8 cellular contexts compared by ENCODE assay signal in the genomic region with DNA sequence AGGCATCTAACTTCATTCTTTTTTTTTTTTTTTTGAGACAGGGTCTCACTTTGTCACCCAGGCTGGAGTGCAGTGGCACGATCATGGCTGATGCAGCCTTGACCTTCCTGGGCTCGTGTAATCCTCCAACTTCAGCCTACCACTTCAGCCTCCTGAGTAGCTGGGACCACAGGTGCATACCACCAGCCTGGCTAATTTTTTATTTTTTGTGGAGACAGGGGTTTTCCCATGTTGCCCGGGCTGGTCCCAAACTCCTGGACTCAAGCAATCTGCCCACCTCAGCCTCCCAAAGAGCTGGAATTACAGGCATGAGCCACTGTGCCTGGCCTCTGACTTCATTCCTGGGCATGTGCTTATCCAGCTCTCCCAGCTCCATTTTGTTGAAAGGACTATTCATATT.
DNase-seq lines count a peak whose midpoint lies in the region; ATAC-seq and TF ChIP-seq lines count a peak whose summit lies in the region.
"Not testable (repeated sequence)": the region's sequence is repeated elsewhere in the genome, so short reads cannot be mapped to it uniquely, and the experiment has no call there.

No MANE protein-coding gene starts in this region.

- H3K27me3 ChIP-seq in RWPE2 (ENCODE audit: insufficient read depth, poor library complexity, severe bottlenecking) = peaks cover 14% of the 10 kb centered on the region
- not testable (repeated sequence) for H3K27me3 ChIP-seq in esophagus muscularis mucosa, right atrium auricular region, suprapubic skin, uterus

- not testable (repeated sequence) for H3K4me3 ChIP-seq in RWPE2 (ENCODE audit: severe bottlenecking); esophagus muscularis mucosa; right atrium auricular region; suprapubic skin; uterus

- TF ChIP-seq CTCF in RWPE2 (IDR thresholded peaks at IDR 0.05; ENCODE audit: poor library complexity, severe bottlenecking); esophagus muscularis mucosa (IDR thresholded peaks at IDR 0.05); right atrium auricular region (IDR thresholded peaks at IDR 0.05); suprapubic skin (IDR thresholded peaks at IDR 0.05); uterus (IDR thresholded peaks at IDR 0.05): not testable (repeated sequence)

- H3K4me1 ChIP-seq in RWPE2 (ENCODE audit: insufficient read depth, poor library complexity, severe bottlenecking); esophagus muscularis mucosa; suprapubic skin; uterus: not testable (repeated sequence)
- H3K4me1 ChIP-seq in right atrium auricular region = peaks cover 0 to 11% of the 10 kb centered on the region in 2 donors

- H3K9me3 ChIP-seq in RWPE2 (ENCODE audit: severe bottlenecking); esophagus muscularis mucosa; right atrium auricular region; suprapubic skin; uterus: not testable (repeated sequence)

- ATAC-seq in RWPE2 (ENCODE audit: low read depth); sciatic nerve: not testable (repeated sequence)

- H3K27ac ChIP-seq in RWPE2 (ENCODE audit: poor library complexity, severe bottlenecking); esophagus muscularis mucosa (replicated peaks in 1 of 4); right atrium auricular region; suprapubic skin; uterus: not testable (repeated sequence)

- not testable (repeated sequence) for H3K36me3 ChIP-seq in RWPE2 (ENCODE audit: low read depth); esophagus muscularis mucosa; right atrium auricular region; suprapubic skin; uterus

- intact Hi-C loops in esophagus muscularis mucosa (cut with DNase I); sciatic nerve (cut with DNase I); uterus (cut with DNase I; ENCODE audit: low total_unique reads): not testable (repeated sequence)

- TF ChIP-seq POLR2A in esophagus muscularis mucosa (IDR thresholded peaks at IDR 0.05; ENCODE audit: low read depth); suprapubic skin (IDR thresholded peaks at IDR 0.05); uterus (IDR thresholded peaks at IDR 0.05): not testable (repeated sequence)

- DNase-seq in RWPE2 (ENCODE audit: low spot score) = peak; percentile 5
- DNase-seq in activated CD8-positive, alpha-beta memory T cell treated with anti-CD3 and anti-CD28 coated beads, Interleukin-2, amount 50 U/mL, for 48 hours = peak; percentile 12
- peak; percentile 64 for DNase-seq in esophagus muscularis mucosa (ENCODE audit: extremely low spot score)
- DNase-seq in right atrium auricular region (ENCODE audit: low spot score) = peak; percentile 47
- peak; percentile 67 for DNase-seq in mesenteric fat pad (ENCODE audit: low spot score)
- DNase-seq in sciatic nerve (ENCODE audit: low spot score) = peak; percentile 21
- peak; percentile 4 to 21 for DNase-seq in suprapubic skin (ENCODE audit: low spot score in 2 of 2)
- peak; percentile 1 to 5 for DNase-seq in uterus

- not testable (repeated sequence) for TF ChIP-seq EP300 in esophagus muscularis mucosa (IDR thresholded peaks at IDR 0.05); suprapubic skin (IDR thresholded peaks at IDR 0.05)

- 94% methylated on average over 3 of the region's 3 CpGs for WGBS in esophagus muscularis mucosa
- WGBS in suprapubic skin = 90% methylated on average over 3 of the region's 3 CpGs

Comparison
In these comparisons a context has a peak if more than half of its experiments do, and no peak if none do; other contexts are left out.
1. DNase-seq: peak in every context shown above with its lines; median percentile 67 in mesenteric fat pad; 64 in esophagus muscularis mucosa; 47 in right atrium auricular region; 21 in sciatic nerve; 12 in suprapubic skin; 12 in activated CD8-positive, alpha-beta memory T cell treated with anti-CD3 and anti-CD28 coated beads, Interleukin-2, amount 50 U/mL, for 48 hours; 5 in RWPE2; 3 in uterus.